In the genomic region with DNA sequence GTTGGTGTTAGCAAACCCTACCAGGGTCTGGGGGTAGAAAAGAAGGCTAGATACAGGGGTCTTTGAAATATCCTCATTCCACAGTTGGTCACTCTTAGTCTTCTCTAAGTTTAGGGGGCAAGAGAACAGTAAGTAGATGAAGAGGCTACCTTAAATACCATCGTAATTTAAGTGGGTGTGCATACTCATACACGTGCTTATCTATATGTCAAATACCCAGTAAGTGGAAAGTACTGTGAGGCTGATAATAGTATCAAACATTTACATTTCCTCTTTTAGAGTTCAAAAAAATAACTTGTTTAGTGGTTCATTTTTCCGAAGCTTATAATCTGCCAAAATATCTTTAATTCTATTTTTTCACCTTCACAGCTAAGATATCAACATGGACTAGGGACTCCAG, we compare ENCODE assay signal across 17 cellular contexts.
DNase-seq lines count a peak whose midpoint lies in the region; ATAC-seq, FAIRE-seq and TF ChIP-seq lines count a peak whose summit lies in the region.
"Had no signal": no experiment of that assay in that cellular context is flagged by ENCODE, and none has a peak within 500 bp of the region (broad histone marks: within the 10 kb centered on the region; RNA-seq: fewer than 3 reads in every experiment).

No MANE protein-coding gene starts in this region.

- FAIRE-seq in GM12892 (lab: Jason Lieb, UNC): peak; percentile 24
- FAIRE-seq: A204.1, G401.6, GM12891, HepG2, HTR-8/SVneo had no signal

- CTCF ChIA-PET in activated B cell treated with CpG ODN at 0.5 μM for 24 hours (lab: Charles Lee): no interaction called here

- H3K4me3 Mint-ChIP-seq in activated B cell treated with CpG ODN at 0.5 μM for 24 hours: no peak overlapping the region
- H3K4me3 Mint-ChIP-seq in stimulated activated memory B cell treated with anti-CD40 and anti-IgM and Interleukin-4, amounts not matched to agents 10 μg/mL and 1 μg/mL and 100 μg/mL, for 72 hours: no peak overlapping the region
- H3K4me3 Mint-ChIP-seq: CD4-positive, alpha-beta memory T cell had no signal

- POLR2A ChIA-PET in activated B cell treated with CpG ODN at 0.5 μM for 24 hours (lab: Charles Lee): no interaction called here

- DNase-seq in GM12892 (ENCODE audit: insufficient read length) (no peak), OCI-M1 (lab: John Stamatoyannopoulos, UW) (peak; percentile 86), activated B cell treated with CpG ODN at 0.5 μM for 24 hours (no peak), mesenteric fat pad (ENCODE audit: low spot score) (no peak), SIG-M5 (lab: John Stamatoyannopoulos, UW) (no peak)
- DNase-seq: BE2C; CD4-positive, alpha-beta memory T cell; DMS79; EL; HCEC 1CT had no signal

- intact Hi-C loops in activated B cell treated with CpG ODN at 0.5 μM for 24 hours (cut with micrococcal nuclease): no loop called here

- peaks cover 2% of the 10 kb centered on the region for H3K9me3 Mint-ChIP-seq in activated B cell treated with CpG ODN at 0.5 μM for 24 hours
- H3K9me3 Mint-ChIP-seq in stimulated activated memory B cell treated with anti-CD40 and anti-IgM and Interleukin-4, amounts not matched to agents 10 μg/mL and 1 μg/mL and 100 μg/mL, for 72 hours: no peaks in the 10 kb centered on the region

- ATAC-seq in activated B cell treated with CpG ODN at 0.5 μM for 24 hours (ENCODE audit: low read depth) (no peak), GM21723 (IDR thresholded peaks at IDR 0.05; ENCODE audit: unreplicated experiment) (no peak)
- ATAC-seq in stimulated activated memory B cell treated with anti-CD40 and anti-IgM and Interleukin-4, amounts not matched to agents 10 μg/mL and 1 μg/mL and 100 μg/mL, for 72 hours: peak; percentile 57
- ATAC-seq: HepG2 had no signal

- H3K27ac Mint-ChIP-seq in activated B cell treated with CpG ODN at 0.5 μM for 24 hours: peak overlapping the region; percentile 9
- H3K27ac Mint-ChIP-seq in stimulated activated memory B cell treated with anti-CD40 and anti-IgM and Interleukin-4, amounts not matched to agents 10 μg/mL and 1 μg/mL and 100 μg/mL, for 72 hours: peak overlapping the region; percentile 83

- no peak for TF ChIP-seq CTCF in activated B cell treated with CpG ODN at 0.5 μM for 24 hours (IDR thresholded peaks at IDR 0.05)

- TF ChIP-seq POLR2A in GM12892 (IDR thresholded peaks at IDR 0.05; ENCODE audit: low read depth, low read length): no peak

- no peaks in the 10 kb centered on the region for H3K27me3 Mint-ChIP-seq in activated B cell treated with CpG ODN at 0.5 μM for 24 hours
- no peaks in the 10 kb centered on the region for H3K27me3 Mint-ChIP-seq in stimulated activated memory B cell treated with anti-CD40 and anti-IgM and Interleukin-4, amounts not matched to agents 10 μg/mL and 1 μg/mL and 100 μg/mL, for 72 hours
- H3K27me3 Mint-ChIP-seq: CD4-positive, alpha-beta memory T cell had no signal

- H3K4me1 Mint-ChIP-seq in activated B cell treated with CpG ODN at 0.5 μM for 24 hours: peaks cover 16% of the 10 kb centered on the region
- peaks cover 55% of the 10 kb centered on the region for H3K4me1 Mint-ChIP-seq in stimulated activated memory B cell treated with anti-CD40 and anti-IgM and Interleukin-4, amounts not matched to agents 10 μg/mL and 1 μg/mL and 100 μg/mL, for 72 hours

- H3K36me3 Mint-ChIP-seq in activated B cell treated with CpG ODN at 0.5 μM for 24 hours (ENCODE audit: low read depth): peaks cover 48% of the 10 kb centered on the region
- H3K36me3 Mint-ChIP-seq in stimulated activated memory B cell treated with anti-CD40 and anti-IgM and Interleukin-4, amounts not matched to agents 10 μg/mL and 1 μg/mL and 100 μg/mL, for 72 hours: peaks cover 47% of the 10 kb centered on the region
